22 cellular contexts compared by ENCODE assay signal in genomic region chr12:28127455-28127854, GRCh38.
A peak's percentile ranks its signal among the peaks of the same experiment; 100 is the strongest.
DNase-seq lines count a peak whose midpoint lies in the region; ATAC-seq, FAIRE-seq and TF ChIP-seq lines count a peak whose summit lies in the region.
"Had no signal": no experiment of that assay in that cellular context is flagged by ENCODE, and none has a peak within 500 bp of the region (broad histone marks: within the 10 kb centered on the region; RNA-seq: fewer than 3 reads in every experiment).

No MANE protein-coding gene starts in this region.

- no TSS peak for BruUV-seq in PC-3 (replicated peaks; lab: Mats Ljungman, UMichigan)

- no peak overlapping the region for H2BK20ac ChIP-seq in H1 (ENCODE audit: low read length)

- no peaks in the 10 kb centered on the region for H3K79me1 ChIP-seq in H1 (ENCODE audit: low read depth, low read length)

- H3K4me2 ChIP-seq in A549, result no peak overlapping the region
- H3K4me2 ChIP-seq in PC-3 (ENCODE audit: low read length), result no peak overlapping the region
- no peak overlapping the region for H3K4me2 ChIP-seq in H1 (ENCODE audit: insufficient read depth in 1 of 2, low read depth in 2 of 2, low read length in 2 of 2)
- H3K4me2 ChIP-seq: SK-N-SH had no signal

- H3K79me2 ChIP-seq in PC-3 (ENCODE audit: low read length) (no peaks in the 10 kb centered on the region), H1 (ENCODE audit: control insufficient read depth in 1 of 2, insufficient read depth in 2 of 2, low read length in 2 of 2) (no peaks in the 10 kb centered on the region)

- no peak overlapping the region for H3K18ac ChIP-seq in H1 (ENCODE audit: extremely low read depth, low read length)

- H3K4me1 ChIP-seq in A549 (peaks cover 32% of the 10 kb centered on the region), PC-3 (ENCODE audit: insufficient read depth, low read length) (peaks cover 40% of the 10 kb centered on the region), H1 (replicated peaks in 1 of 4; ENCODE audit: control insufficient read depth in 3 of 4, insufficient read depth in 4 of 4, low read length in 3 of 4) (no peaks in the 10 kb centered on the region; a peak in 1 of 7 replicates)

- no peaks in the 10 kb centered on the region for H3K27me3 ChIP-seq in PC-3 (ENCODE audit: low read length)
- no peaks in the 10 kb centered on the region for H3K27me3 ChIP-seq in H1 (replicated peaks in 1 of 4; ENCODE audit: control insufficient read depth in 3 of 4, extremely low read depth in 1 of 4, insufficient read depth in 3 of 4, low read length in 3 of 4)
- no peaks in the 10 kb centered on the region for H3K27me3 ChIP-seq in kidney epithelial cell (ENCODE audit: control insufficient read depth, insufficient read depth, low read length)

- no peak overlapping the region for H2BK5ac ChIP-seq in H1 (ENCODE audit: low read depth, low read length)

- peaks cover 7% of the 10 kb centered on the region for H3F3A ChIP-seq in PC-3 (ENCODE audit: low read length, unreplicated experiment)

- POLR2A ChIA-PET in A549 (lab: Yijun Ruan, JAX), result no interaction called here
- POLR2A ChIA-PET in PC-3 (lab: Charles Lee; ENCODE audit: unreplicated experiment), result no interaction called here
- POLR2A ChIA-PET in H1 (lab: Charles Lee; ENCODE audit: partially characterized antibody), result no interaction called here

- DNase-seq in A549 (ENCODE audit: low read depth in 1 of 2, low spot score in 1 of 2) (no peak), PC-3 (peak; percentile 61), H1 (ENCODE audit: low read depth in 1 of 2, low spot score in 2 of 2) (no peak), kidney epithelial cell (ENCODE audit: low read depth) (peak; percentile 39), RPMI8226 (no peak)
- DNase-seq: 8988T; AML-193; C1 segment of cervical spinal cord; CD8-positive, alpha-beta T cell; DND-41; GOT3; NCI-H1092 treated with DMSO at 0.1 percent for 48 hours; NCI-H146; NCI-H2029 treated with DMSO at 0.1 percent for 48 hours; NCI-H2171; NCI-H526; OCI-M1; SIG-M5; SK-N-SH had no signal

- no peak for TF ChIP-seq CTCF in A549 (IDR thresholded peaks at IDR 0.05)
- no peak for TF ChIP-seq CTCF in PC-3 (conservative IDR thresholded peaks at IDR 0.05; ENCODE audit: low read depth, low read length)
- TF ChIP-seq CTCF in H1 (IDR thresholded peaks at IDR 0.05; ENCODE audit: control extremely low read depth in 1 of 3, insufficient read depth in 1 of 3, low read depth in 1 of 3, low read length in 3 of 3), result no peak
- no peak for TF ChIP-seq CTCF in kidney epithelial cell (IDR thresholded peaks at IDR 0.05; ENCODE audit: insufficient read depth, low read length, poor library complexity, severe bottlenecking)

- H3K56ac ChIP-seq in H1 (replicated peaks; ENCODE audit: insufficient read length, low read depth, low read length), result no peak overlapping the region

- H3K9ac ChIP-seq in PC-3 (ENCODE audit: low read length) (no peak overlapping the region), H1 (replicated peaks in 1 of 4; ENCODE audit: extremely low read depth in 1 of 4, low read depth in 3 of 4, low read length in 3 of 4) (no peak overlapping the region)
- H3K9ac ChIP-seq: SK-N-SH had no signal

- H3K14ac ChIP-seq in H1 (ENCODE audit: insufficient read length), result no peak overlapping the region

- no peaks in the 10 kb centered on the region for H3K9me3 ChIP-seq in A549
- no peaks in the 10 kb centered on the region for H3K9me3 ChIP-seq in PC-3 (ENCODE audit: low read length)
- H3K9me3 ChIP-seq in H1 (ENCODE audit: insufficient read depth in 2 of 2, low read depth in 1 of 2, low read length in 1 of 2), result no peaks in the 10 kb centered on the region
- H3K9me3 ChIP-seq: SK-N-SH had no signal

- no peak overlapping the region for H3K4ac ChIP-seq in H1 (replicated peaks; ENCODE audit: insufficient read length, low read depth, low read length)

- H4K20me1 ChIP-seq in PC-3 (ENCODE audit: low read length) (no peaks in the 10 kb centered on the region), H1 (replicated peaks in 1 of 2; ENCODE audit: control insufficient read depth in 1 of 2, insufficient read depth in 2 of 2, low read length in 2 of 2) (no peaks in the 10 kb centered on the region)

- no peak overlapping the region for H4K8ac ChIP-seq in H1 (ENCODE audit: extremely low read depth, insufficient read depth, low read length)

- H3K4me3 ChIP-seq in A549 (no peak overlapping the region), PC-3 (ENCODE audit: low read length) (no peak overlapping the region), H1 (ENCODE audit: extremely low read depth in 1 of 4, insufficient read depth in 2 of 4, low read depth in 3 of 4, low read length in 4 of 4) (no peak overlapping the region), kidney epithelial cell (ENCODE audit: low read depth, low read length) (no peak overlapping the region)

- H2AFZ ChIP-seq in PC-3 (ENCODE audit: low read length), result no peak overlapping the region
- peak overlapping the region; percentile 65; the same call in 1 of the 2 replicates for H2AFZ ChIP-seq in H1 (ENCODE audit: low read length)

- H4K5ac ChIP-seq in H1 (ENCODE audit: insufficient read length, low read depth, low read length), result no peak overlapping the region

- no peak for ATAC-seq in A549
- no peak for ATAC-seq in PC-3
- ATAC-seq in GM18870 (IDR thresholded peaks at IDR 0.05; ENCODE audit: unreplicated experiment), result no peak
- ATAC-seq in GM19452 (IDR thresholded peaks at IDR 0.05; ENCODE audit: unreplicated experiment), result no peak
- ATAC-seq: CD8-positive, alpha-beta T cell had no signal

- H2BK120ac ChIP-seq in H1 (replicated peaks; ENCODE audit: low read depth, low read length), result no peak overlapping the region

- H2BK12ac ChIP-seq in H1 (ENCODE audit: low read depth, low read length), result no peak overlapping the region

- FAIRE-seq in A549 (lab: Jason Lieb, UNC), result peak; percentile 23
- no peak for FAIRE-seq in H1 (lab: Jason Lieb, UNC)
- FAIRE-seq: GM12891 had no signal

- no peak overlapping the region for H2BK15ac ChIP-seq in H1 (ENCODE audit: low read length)

- intact Hi-C loops in PC-3 (cut with micrococcal nuclease), result no loop called here

- WGBS in A549 (ENCODE audit: missing lambda C conversion rate), result 81% methylated on average over 3 of the region's 3 CpGs
- WGBS in H1 (ENCODE audit: extremely low coverage in 1 of 2, insufficient coverage in 1 of 2, insufficient read length in 1 of 2, insufficient replicate concordance in 2 of 2, low coverage in 1 of 2, low lambda C conversion rate in 2 of 2, missing lambda C conversion rate in 1 of 2), 2 experiments, result 88% methylated on average over 3 of the region's 3 CpGs; no CpG with 5 or more reads in 1 of the 2 experiments

- CTCF ChIA-PET in A549 (lab: Yijun Ruan, JAX), result interaction anchor here (1.0 kb wide), 1 partner anchor 12 kb away, joined by 3 read pairs; no protein-coding TSS in a partner anchor
- CTCF ChIA-PET in PC-3 (lab: Charles Lee), result no interaction called here
- CTCF ChIA-PET in H1 (lab: Charles Lee; ENCODE audit: partially characterized antibody), result no interaction called here

- no peak overlapping the region for H2AK5ac ChIP-seq in H1 (ENCODE audit: low read depth, low read length)

- H4K91ac ChIP-seq in H1 (replicated peaks; ENCODE audit: insufficient read length, low read length), result no peak overlapping the region

- H3K23me2 ChIP-seq in H1 (ENCODE audit: low read depth, low read length), result no peaks in the 10 kb centered on the region

- H3K27ac ChIP-seq in A549, result no peak overlapping the region
- H3K27ac ChIP-seq in PC-3 (ENCODE audit: low read length), result no peak overlapping the region
- no peak overlapping the region for H3K27ac ChIP-seq in H1 (ENCODE audit: low read depth, low read length)

- no peak overlapping the region for H3K23ac ChIP-seq in H1 (ENCODE audit: insufficient read length)

- TF ChIP-seq RAD21 in A549 (conservative IDR thresholded peaks at IDR 0.05 in 1 of 2, IDR thresholded peaks at IDR 0.05 in 1 of 2) (no peak), H1 (IDR thresholded peaks at IDR 0.05 in 1 of 2, conservative IDR thresholded peaks at IDR 0.05 in 1 of 2; ENCODE audit: low read depth in 2 of 2, low read length in 2 of 2) (no peak)

- no peaks in the 10 kb centered on the region for H3K9me2 ChIP-seq in PC-3 (replicated peaks; ENCODE audit: low read length)
- H3K9me2 ChIP-seq: SK-N-SH had no signal

- TF ChIP-seq EP300 in A549 (IDR thresholded peaks at IDR 0.05) (no peak), H1 (IDR thresholded peaks at IDR 0.05; ENCODE audit: borderline replicate concordance in 1 of 2, low read depth in 2 of 2, low read length in 2 of 2) (no peak)

- TF ChIP-seq POLR2A in A549 (IDR thresholded peaks at IDR 0.05; ENCODE audit: low read length), result no peak
- no peak for TF ChIP-seq POLR2A in H1 (IDR thresholded peaks at IDR 0.05; ENCODE audit: control extremely low read depth in 1 of 2, low read depth in 2 of 2, low read length in 2 of 2)

- no peaks in the 10 kb centered on the region for H3K36me3 ChIP-seq in PC-3 (ENCODE audit: low read depth, low read length)
- no peaks in the 10 kb centered on the region for H3K36me3 ChIP-seq in H1 (ENCODE audit: control insufficient read depth in 2 of 4, insufficient read depth in 4 of 4, low read length in 3 of 4)
- no peaks in the 10 kb centered on the region for H3K36me3 ChIP-seq in kidney epithelial cell (ENCODE audit: control insufficient read depth, insufficient read depth, low read length)

TF ChIP-seq in A549, 52 proteins besides CTCF, POLR2A, EP300 and RAD21 (continues in another document):
- no peak for TF ChIP-seq CHD4 (IDR thresholded peaks at IDR 0.05; ENCODE audit: borderline replicate concordance)

TF ChIP-seq in H1, 55 proteins besides CTCF, POLR2A, EP300 and RAD21 (continues in another document):
- TF ChIP-seq POLR2AphosphoS5 (IDR thresholded peaks at IDR 0.05; ENCODE audit: low read depth, low read length), result no peak
- TF ChIP-seq CHD1 (IDR thresholded peaks at IDR 0.05; ENCODE audit: low read depth, low read length), result no peak
- TF ChIP-seq CHD2 (IDR thresholded peaks at IDR 0.05; ENCODE audit: low read length), result no peak
- TF ChIP-seq JUND (IDR thresholded peaks at IDR 0.05; ENCODE audit: low read length), result no peak
- no peak for TF ChIP-seq NRF1 (IDR thresholded peaks at IDR 0.05; ENCODE audit: low read depth, low read length)
- TF ChIP-seq RXRA (IDR thresholded peaks at IDR 0.05; ENCODE audit: insufficient read depth, low read depth, low read length), result no peak
- no peak for TF ChIP-seq MAX (IDR thresholded peaks at IDR 0.05)
- no peak for TF ChIP-seq BCL11A (IDR thresholded peaks at IDR 0.05; ENCODE audit: low read depth in 2 of 2, low read length in 2 of 2)
- no peak for TF ChIP-seq SIN3A (conservative IDR thresholded peaks at IDR 0.05 in 1 of 2, IDR thresholded peaks at IDR 0.05 in 1 of 2; ENCODE audit: low read depth in 1 of 2, low read length in 2 of 2)
- TF ChIP-seq NANOG (IDR thresholded peaks at IDR 0.05; ENCODE audit: insufficient read depth, low read depth, low read length, poor library complexity, severe bottlenecking), result no peak
- no peak for TF ChIP-seq RBBP5 (IDR thresholded peaks at IDR 0.05; ENCODE audit: borderline replicate concordance, low read depth, low read length)

Comparison
In these comparisons a context has a peak if more than half of its experiments do, and no peak if none do; other contexts are left out.
1. DNase-seq: peak in PC-3 (single experiment) and kidney epithelial cell (single experiment); none in A549 (0 of 2), H1 (0 of 2) and RPMI8226 (single experiment).